ENCODE assay signal across 31 cellular contexts in genomic region chr18:78762753-78763152, GRCh38.
"Had no signal": no experiment of that assay in that cellular context is flagged by ENCODE, and none has a peak within 500 bp of the region (broad histone marks: within the 10 kb centered on the region; RNA-seq: fewer than 3 reads in every experiment).

No MANE protein-coding gene starts in this region.

- H3K27me3 ChIP-seq: neutrophil, ovary, right lobe of liver, testis, transverse colon, upper lobe of right lung, vagina had no signal

- H3K36me3 ChIP-seq: neutrophil, ovary, prostate gland, right lobe of liver, suprapubic skin, tibial artery, transverse colon, upper lobe of right lung, vagina had no signal

- H3K27ac Mint-ChIP-seq: naive B cell; naive thymus-derived CD8-positive, alpha-beta T cell; natural killer cell treated with Interleukin-12 subunit alpha and Interleukin-12 subunit beta and Interleukin-15 and Interleukin-18, amount 100 ng/mL, for 72 hours; nephron progenitor cell; stimulated activated effector memory CD8-positive, alpha-beta T cell treated with anti-CD3 and anti-CD28 coated beads, Interleukin-12 subunit alpha, Interleukin-12 subunit beta, amount 100 ng/mL, for 72 hours; stimulated activated naive B cell treated with anti-CD40 and anti-IgM and Interleukin-4, amounts not matched to agents 10 μg/mL and 1 μg/mL and 100 μg/mL, for 72 hours; stimulated activated naive CD8-positive, alpha-beta T cell treated with anti-CD3 and anti-CD28 coated beads, Interleukin-15, Interleukin-2, amounts not matched to agents 100 ng/mL and 50 ng/mL, for 24 hours; type B pancreatic cell had no signal

- H3K27ac ChIP-seq: neutrophil, ovary, parathyroid adenoma, prostate gland, right lobe of liver, skin epidermis, suprapubic skin, testis, tibial artery, transverse colon, upper lobe of right lung, vagina had no signal

- DNase-seq: naive B cell; naive thymus-derived CD8-positive, alpha-beta T cell; nephron progenitor cell; nucleus accumbens; ovary; retina; right cardiac atrium; right lobe of liver; stimulated activated CD4-positive, alpha-beta T cell treated with anti-CD3 and anti-CD28 coated beads, Interleukin-15, amount 100 ng/mL, for 24 hours; stimulated activated CD4-positive, alpha-beta T cell treated with anti-CD3 and anti-CD28 coated beads, Interleukin-2, amount 100 ng/mL, for 24 hours; stimulated activated CD4-positive, alpha-beta T cell treated with anti-CD3 and anti-CD28 coated beads, Interleukin-2, amount 100 ng/mL, for 48 hours; stimulated activated CD4-positive, alpha-beta T cell treated with anti-CD3 and anti-CD28 coated beads, Interleukin-4, amount 100 ng/mL, for 24 hours; stimulated activated naive B cell treated with anti-CD40 and anti-IgM and Interleukin-4, amounts not matched to agents 10 μg/mL and 1 μg/mL and 100 μg/mL, for 72 hours; stimulated activated naive CD4-positive, alpha-beta T cell treated with Interleukin-2 at 50 U/mL for 16 hours; substantia nigra; testis; tibial artery; transverse colon; upper lobe of right lung had no signal

- H3K9me3 Mint-ChIP-seq: neural crest cell, type B pancreatic cell had no signal

- H3K4me1 ChIP-seq: parathyroid adenoma, prostate gland, right lobe of liver, suprapubic skin, testis, tibial artery, transverse colon, upper lobe of right lung, vagina had no signal

- H3K9me3 ChIP-seq: neutrophil, ovary, prostate gland, right lobe of liver, suprapubic skin, testis, tibial artery, transverse colon, upper lobe of right lung, vagina had no signal

- H3K4me3 ChIP-seq: ovary, prostate gland, right lobe of liver, skin epidermis, smooth muscle cell, suprapubic skin, testis, tibial artery, transverse colon, upper lobe of right lung, vagina had no signal

- H3K4me1 Mint-ChIP-seq: naive B cell; naive thymus-derived CD8-positive, alpha-beta T cell; nephron progenitor cell; neural crest cell; stimulated activated effector memory CD8-positive, alpha-beta T cell treated with anti-CD3 and anti-CD28 coated beads, Interleukin-12 subunit alpha, Interleukin-12 subunit beta, amount 100 ng/mL, for 72 hours; stimulated activated naive B cell treated with anti-CD40 and anti-IgM and Interleukin-4, amounts not matched to agents 10 μg/mL and 1 μg/mL and 100 μg/mL, for 72 hours had no signal

- H3K36me3 Mint-ChIP-seq: naive B cell; naive thymus-derived CD8-positive, alpha-beta T cell; natural killer cell treated with Interleukin-12 subunit alpha and Interleukin-12 subunit beta and Interleukin-15 and Interleukin-18, amount 100 ng/mL, for 72 hours; stimulated activated effector memory CD8-positive, alpha-beta T cell treated with anti-CD3 and anti-CD28 coated beads, Interleukin-12 subunit alpha, Interleukin-12 subunit beta, amount 100 ng/mL, for 72 hours; stimulated activated naive B cell treated with anti-CD40 and anti-IgM and Interleukin-4, amounts not matched to agents 10 μg/mL and 1 μg/mL and 100 μg/mL, for 72 hours; type B pancreatic cell had no signal

- ATAC-seq: naive thymus-derived CD8-positive, alpha-beta T cell; right cardiac atrium; right lobe of liver; stimulated activated effector memory CD8-positive, alpha-beta T cell treated with anti-CD3 and anti-CD28 coated beads, Interleukin-12 subunit alpha, Interleukin-12 subunit beta, amount 100 ng/mL, for 72 hours; stimulated activated naive B cell treated with anti-CD40 and anti-IgM and Interleukin-4, amounts not matched to agents 10 μg/mL and 1 μg/mL and 100 μg/mL, for 72 hours; upper lobe of right lung had no signal

- H3K4me3 Mint-ChIP-seq: naive B cell; naive thymus-derived CD8-positive, alpha-beta T cell; natural killer cell treated with Interleukin-12 subunit alpha and Interleukin-12 subunit beta and Interleukin-15 and Interleukin-18, amount 100 ng/mL, for 72 hours; nephron progenitor cell; neural crest cell; stimulated activated effector memory CD8-positive, alpha-beta T cell treated with anti-CD3 and anti-CD28 coated beads, Interleukin-12 subunit alpha, Interleukin-12 subunit beta, amount 100 ng/mL, for 72 hours; stimulated activated naive B cell treated with anti-CD40 and anti-IgM and Interleukin-4, amounts not matched to agents 10 μg/mL and 1 μg/mL and 100 μg/mL, for 72 hours; stimulated activated naive CD8-positive, alpha-beta T cell treated with anti-CD3 and anti-CD28 coated beads, Interleukin-15, Interleukin-2, amounts not matched to agents 100 ng/mL and 50 ng/mL, for 24 hours; type B pancreatic cell had no signal

- H3K27me3 Mint-ChIP-seq: naive B cell; stimulated activated naive B cell treated with anti-CD40 and anti-IgM and Interleukin-4, amounts not matched to agents 10 μg/mL and 1 μg/mL and 100 μg/mL, for 72 hours; stimulated activated naive CD8-positive, alpha-beta T cell treated with anti-CD3 and anti-CD28 coated beads, Interleukin-15, Interleukin-2, amounts not matched to agents 100 ng/mL and 50 ng/mL, for 24 hours had no signal
